7 cellular contexts compared by ENCODE assay signal in genomic region chr11:36511062-36511461, GRCh38. TPM values are rescaled to one million over a fixed set of nuclear protein-coding genes. Genes with fewer than 3 reads are reported as not detected.
DNase-seq lines count a peak whose midpoint lies in the region; ATAC-seq and TF ChIP-seq lines count a peak whose summit lies in the region.
"Not testable (repeated sequence)": the region's sequence is repeated elsewhere in the genome, so short reads cannot be mapped to it uniquely, and the experiment has no call there.

No MANE protein-coding gene starts in this region.

- in situ Hi-C loops in mammary epithelial cell (cut with MboI; ENCODE audit: low sequenced_read_pairs in 2 of 2), result not testable (repeated sequence)

- not testable (repeated sequence) for DNase-seq in GM23338 (ENCODE audit: low spot score); SJCRH30; activated T-cell treated with anti-CD3 and anti-CD28 coated beads, Interleukin-2, amount 50 U/mL, for 72 hours; mammary epithelial cell; naive B cell; sigmoid colon

- not testable (repeated sequence) for H3K9me3 Mint-ChIP-seq in GM23338; activated T-cell treated with anti-CD3 and anti-CD28 coated beads, Interleukin-2, amount 50 U/mL, for 72 hours; naive B cell

- dilution Hi-C loops in mammary epithelial cell (cut with HindIII; ENCODE audit: low sequenced_read_pairs), result not testable (repeated sequence)

- H3K4me3 ChIP-seq in GM23338, result peak overlapping the region; percentile 91
- peak overlapping the region; percentile 91; the same call in 1 of the 2 replicates for H3K4me3 ChIP-seq in SJCRH30
- H3K4me3 ChIP-seq in mammary epithelial cell (replicated peaks in 1 of 3; ENCODE audit: insufficient read depth in 1 of 3, low read depth in 2 of 3, low read length in 3 of 3), result peak overlapping the region in 2 of 3 experiments; percentile 80 to 90
- not testable (repeated sequence) for H3K4me3 ChIP-seq in gastroesophageal sphincter
- H3K4me3 ChIP-seq in sigmoid colon, result peak overlapping the region in 2 of 4 donors; percentile 88 to 98

- not testable (repeated sequence) for H3K36me3 ChIP-seq in GM23338 (ENCODE audit: insufficient read depth); SJCRH30; mammary epithelial cell (ENCODE audit: insufficient read depth, low read length); gastroesophageal sphincter; sigmoid colon

- peak overlapping the region; percentile 93 for H3K4me3 Mint-ChIP-seq in GM23338
- peak overlapping the region; percentile 95 to 100 for H3K4me3 Mint-ChIP-seq in activated T-cell treated with anti-CD3 and anti-CD28 coated beads, Interleukin-2, amount 50 U/mL, for 72 hours
- H3K4me3 Mint-ChIP-seq in naive B cell, result peak overlapping the region in 7 of 8 donors; percentile 90 to 100 (median 98)

- H3K27ac Mint-ChIP-seq in GM23338, result not testable (repeated sequence)
- peak overlapping the region; percentile 94 for H3K27ac Mint-ChIP-seq in activated T-cell treated with anti-CD3 and anti-CD28 coated beads, Interleukin-2, amount 50 U/mL, for 72 hours
- peak overlapping the region in 2 of 6 donors; percentile 96 to 98 for H3K27ac Mint-ChIP-seq in naive B cell

- H3K79me2 ChIP-seq in GM23338 (replicated peaks; ENCODE audit: insufficient read depth) (peaks cover 16% of the 10 kb centered on the region), mammary epithelial cell (ENCODE audit: insufficient read depth, low read length) (peaks cover 32% of the 10 kb centered on the region)

- not testable (repeated sequence) for H3K36me3 Mint-ChIP-seq in GM23338 (ENCODE audit: low read depth); activated T-cell treated with anti-CD3 and anti-CD28 coated beads, Interleukin-2, amount 50 U/mL, for 72 hours (ENCODE audit: insufficient read depth in 2 of 2)
- peaks cover 7 to 10% of the 10 kb centered on the region in 2 donors for H3K36me3 Mint-ChIP-seq in naive B cell

- not testable (repeated sequence) for TF ChIP-seq CTCF in GM23338 (conservative IDR thresholded peaks at IDR 0.05; ENCODE audit: low read depth in 2 of 2); mammary epithelial cell (conservative IDR thresholded peaks at IDR 0.05 in 1 of 2, IDR thresholded peaks at IDR 0.05 in 1 of 2; ENCODE audit: extremely low read depth in 1 of 2, insufficient read depth in 1 of 2, low read depth in 1 of 2, low read length in 2 of 2); gastroesophageal sphincter (IDR thresholded peaks at IDR 0.05); sigmoid colon (IDR thresholded peaks at IDR 0.05)

- not testable (repeated sequence) for ATAC-seq in GM23338; activated T-cell treated with anti-CD3 and anti-CD28 coated beads, Interleukin-2, amount 50 U/mL, for 72 hours (replicated peaks in 1 of 2); gastroesophageal sphincter; naive B cell (ENCODE audit: low read depth in 2 of 2)

- not testable (repeated sequence) for TF ChIP-seq EP300 in gastroesophageal sphincter (IDR thresholded peaks at IDR 0.05); sigmoid colon (IDR thresholded peaks at IDR 0.05)

- H3K27ac ChIP-seq in GM23338 (ENCODE audit: low read depth); SJCRH30: not testable (repeated sequence)
- H3K27ac ChIP-seq in mammary epithelial cell (ENCODE audit: insufficient read depth, low read depth, low read length) (peak overlapping the region; percentile 79), gastroesophageal sphincter (peak overlapping the region in 3 of 4 donors; percentile 86 to 93 (median 91)), sigmoid colon (peak overlapping the region in 3 of 4 donors; percentile 92 to 94 (median 93))

- H3K4me1 Mint-ChIP-seq in GM23338, result not testable (repeated sequence)
- H3K4me1 Mint-ChIP-seq in activated T-cell treated with anti-CD3 and anti-CD28 coated beads, Interleukin-2, amount 50 U/mL, for 72 hours (ENCODE audit: low read depth), result peaks cover 21% of the 10 kb centered on the region
- H3K4me1 Mint-ChIP-seq in naive B cell, result peaks cover 22 to 32% (median 26%) of the 10 kb centered on the region in 3 donors

- not testable (repeated sequence) for H3K9me3 ChIP-seq in SJCRH30 (replicated peaks); mammary epithelial cell (replicated peaks; ENCODE audit: insufficient read depth, low read length); gastroesophageal sphincter; sigmoid colon

- peak overlapping the region; percentile 85 for H3K9ac ChIP-seq in mammary epithelial cell (ENCODE audit: insufficient read depth, low read length)

- 77% methylated on average over 2 of the region's 2 CpGs for WGBS in mammary epithelial cell (ENCODE audit: low coverage, missing lambda C conversion rate)
- whole genome bisulfite sequencing in gastroesophageal sphincter (ENCODE audit: low coverage in 1 of 2), 2 donors, result 43 to 75% methylated on average over 1 to 2 of the region's 2 CpGs
- 61 to 92% methylated on average over 2 of the region's 2 CpGs for WGBS in sigmoid colon, 2 donors

- not testable (repeated sequence) for H3K9me2 ChIP-seq in GM23338 (ENCODE audit: insufficient read depth)

- not testable (repeated sequence) for H3F3A ChIP-seq in GM23338 (replicated peaks; ENCODE audit: low read depth)

- not testable (repeated sequence) for H3K27me3 ChIP-seq in GM23338 (ENCODE audit: insufficient read depth); SJCRH30; mammary epithelial cell (ENCODE audit: insufficient read depth, low read length); gastroesophageal sphincter; sigmoid colon

- CTCF ChIA-PET in mammary epithelial cell (lab: Charles Lee; ENCODE audit: low non-redundant PET), result not testable (repeated sequence)

- peak overlapping the region; percentile 77 for H3K4me2 ChIP-seq in GM23338
- peak overlapping the region; percentile 78 for H3K4me2 ChIP-seq in mammary epithelial cell (ENCODE audit: insufficient read depth, low read depth, low read length)

- not testable (repeated sequence) for H3K4me1 ChIP-seq in GM23338 (ENCODE audit: insufficient read depth); SJCRH30
- H3K4me1 ChIP-seq in mammary epithelial cell (ENCODE audit: insufficient read depth, low read length) (peaks cover 11% of the 10 kb centered on the region), gastroesophageal sphincter (peaks cover 0 to 34% (median 10%) of the 10 kb centered on the region in 3 donors), sigmoid colon (peaks cover 0 to 24% (median 13%) of the 10 kb centered on the region in 4 donors)

- not testable (repeated sequence) for H2AFZ ChIP-seq in GM23338
- peak overlapping the region; percentile 98 for H2AFZ ChIP-seq in mammary epithelial cell (ENCODE audit: low read depth, low read length)

- intact Hi-C loops in mammary epithelial cell (cut with micrococcal nuclease), result loop anchor here (5.0 kb wide), 1 partner anchor 236 kb away; no protein-coding TSS in a partner anchor
- intact Hi-C loops in sigmoid colon (cut with DNase I), result not testable (repeated sequence)

- not testable (repeated sequence) for TF ChIP-seq POLR2A in gastroesophageal sphincter (IDR thresholded peaks at IDR 0.05); sigmoid colon (IDR thresholded peaks at IDR 0.05)

- H4K20me1 ChIP-seq in GM23338 (replicated peaks; ENCODE audit: insufficient read depth); mammary epithelial cell (ENCODE audit: insufficient read depth, low read length): not testable (repeated sequence)

- BruUV-seq in mammary epithelial cell (replicated peaks; lab: Mats Ljungman, UMichigan), result not testable (repeated sequence)

- not testable (repeated sequence) for H3K27me3 Mint-ChIP-seq in GM23338 (ENCODE audit: insufficient read depth, low read depth, poor library complexity)
- H3K27me3 Mint-ChIP-seq in activated T-cell treated with anti-CD3 and anti-CD28 coated beads, Interleukin-2, amount 50 U/mL, for 72 hours (ENCODE audit: low read depth), result peaks cover 13% of the 10 kb centered on the region
- peaks cover 10 to 17% (median 14%) of the 10 kb centered on the region in 3 donors for H3K27me3 Mint-ChIP-seq in naive B cell

RNA-seq across cellular contexts. Expression of gene TRAF6, which starts 1.0 kb away (rescaled TPM):
- total RNA-seq in GM23338 (2014; rRNA removed; shearing (Covaris generic)), result 6.4 and 10.5 TPM in 2 replicates
- polyA plus RNA-seq in GM23338 (2016; fragmentation: Nextera tagmentation; extraction: Ambion mirVana), result 4.2 and 4.4 TPM in 2 replicates
- 10.4 and 12.3 TPM in 2 replicates for total RNA-seq in SJCRH30 (2014; rRNA removed; shearing (Covaris generic))
- 10 to 100 TPM; 10.1 to 12.2 TPM for total RNA-seq in activated T-cell treated with anti-CD3 and anti-CD28 coated beads, Interleukin-2, amount 50 U/mL, for 72 hours
- 10 to 100 TPM; 11.2 to 21.0 TPM for total RNA-seq in mammary epithelial cell
- 6.5 TPM for polyA plus RNA-seq in mammary epithelial cell
- 10.4 TPM for polyA minus RNA-seq in mammary epithelial cell
- 10 to 100 TPM; 13.5 to 17.0 (median 16.1) TPM for total RNA-seq in gastroesophageal sphincter
- polyA plus RNA-seq in naive B cell (ENCODE audit: low read depth in 6 of 6), result 10 to 100 TPM; 13.3 to 33.1 (median 15.6) TPM
- total RNA-seq in sigmoid colon, result 10 to 100 TPM; 10.3 to 15.5 (median 12.4) TPM
- polyA plus RNA-seq in sigmoid colon, result 1 to 10 TPM; 3.6 to 6.7 (median 4.2) TPM

RNA-seq across cellular contexts. Expression of gene RAG1, which starts 56.7 kb away (rescaled TPM):
- 1.1 and 1.4 TPM in 2 replicates for total RNA-seq in GM23338 (2014; rRNA removed; shearing (Covaris generic))
- polyA plus RNA-seq in GM23338 (2016; fragmentation: Nextera tagmentation; extraction: Ambion mirVana), result 0.26 and 0.89 TPM in 2 replicates
- total RNA-seq in SJCRH30 (2014; rRNA removed; shearing (Covaris generic)), result 0.18 and 0.53 TPM in 2 replicates
- total RNA-seq in activated T-cell treated with anti-CD3 and anti-CD28 coated beads, Interleukin-2, amount 50 U/mL, for 72 hours, result under 1 TPM; 0.39 to 0.50 TPM
- total RNA-seq in mammary epithelial cell, result 1 to 10 TPM in 1 of 2 donors, under 1 TPM in 1; 0.64 to 1.0 TPM
- 0.16 TPM for polyA plus RNA-seq in mammary epithelial cell
- polyA minus RNA-seq in mammary epithelial cell, result not detected
- under 1 TPM; 0.13 to 0.93 (median 0.86) TPM for total RNA-seq in gastroesophageal sphincter
- polyA plus RNA-seq in naive B cell (ENCODE audit: low read depth in 6 of 6), result 1 to 10 TPM in 1 of 6 donors, under 1 TPM in 2, not detected in 3; 0.23 to 1.3 (median 0.43) TPM
- under 1 TPM; 0.41 to 0.83 (median 0.69) TPM for total RNA-seq in sigmoid colon
- polyA plus RNA-seq in sigmoid colon, result 1 to 10 TPM in 1 of 3 donors, under 1 TPM in 2; 0.22 to 1.6 (median 0.60) TPM
